In the genomic region with DNA sequence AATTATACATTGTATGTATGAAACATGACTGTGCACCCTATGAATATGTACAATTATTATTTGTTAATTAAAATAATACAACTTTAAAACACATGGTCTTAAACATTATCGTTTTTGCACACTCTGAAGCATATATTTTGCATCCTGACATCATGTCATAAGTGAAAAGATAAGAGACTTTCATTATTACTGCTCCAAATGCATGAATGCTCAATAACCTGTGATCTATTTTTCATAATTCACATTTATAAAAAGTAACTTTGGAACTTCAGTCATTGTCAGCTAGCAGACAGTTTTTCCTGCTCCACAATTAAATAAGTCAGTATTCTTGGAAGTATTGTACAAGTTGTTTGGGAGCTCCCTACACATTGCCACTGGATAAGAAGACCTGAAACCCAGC, we compare ENCODE assay signal across 21 cellular contexts. TPM values are rescaled to one million over a fixed set of nuclear protein-coding genes. Genes with fewer than 3 reads are reported as not detected.
DNase-seq lines count a peak whose midpoint lies in the region; ATAC-seq and TF ChIP-seq lines count a peak whose summit lies in the region.
"Had no signal": no experiment of that assay in that cellular context is flagged by ENCODE, and none has a peak within 500 bp of the region (broad histone marks: within the 10 kb centered on the region; RNA-seq: fewer than 3 reads in every experiment).

No MANE protein-coding gene starts in this region.

- H3K9me2 ChIP-seq in Karpas-422 (replicated peaks; ENCODE audit: insufficient read depth, low read length), result no peaks in the 10 kb centered on the region

- H3K27me3 Mint-ChIP-seq in activated T-cell treated with anti-CD3 and anti-CD28 coated beads, Interleukin-2, amount 50 U/mL, for 72 hours (ENCODE audit: low read depth), result no peaks in the 10 kb centered on the region
- no peaks in the 10 kb centered on the region for H3K27me3 Mint-ChIP-seq in activated T-cell treated with anti-CD3 and anti-CD28 coated beads, Interleukin-2, amount 50 U/mL, for 4 hours (ENCODE audit: low read depth)
- peaks cover 3% of the 10 kb centered on the region for H3K27me3 Mint-ChIP-seq in activated naive CD8-positive, alpha-beta T cell treated with anti-CD3 and anti-CD28 coated beads for 36 hours
- H3K27me3 Mint-ChIP-seq in neural crest cell (ENCODE audit: low read depth), result peaks cover 48% of the 10 kb centered on the region

- H3K36me3 ChIP-seq in Karpas-422 (ENCODE audit: insufficient read depth, low read length), result peaks cover 23% of the 10 kb centered on the region
- H3K36me3 ChIP-seq in ascending aorta, result no peaks in the 10 kb centered on the region
- H3K36me3 ChIP-seq: right atrium auricular region, thoracic aorta had no signal

- peak overlapping the region; percentile 94 to 95 for H3K4me3 Mint-ChIP-seq in activated T-cell treated with anti-CD3 and anti-CD28 coated beads, Interleukin-2, amount 50 U/mL, for 72 hours
- no peak overlapping the region for H3K4me3 Mint-ChIP-seq in activated T-cell treated with anti-CD3 and anti-CD28 coated beads, Interleukin-2, amount 50 U/mL, for 4 hours
- H3K4me3 Mint-ChIP-seq in activated naive CD8-positive, alpha-beta T cell treated with anti-CD3 and anti-CD28 coated beads for 36 hours, result peak overlapping the region; percentile 37
- H3K4me3 Mint-ChIP-seq in neural crest cell, result peak overlapping the region; percentile 86

- H3K9me3 ChIP-seq in Karpas-422 (ENCODE audit: low read length) (no peaks in the 10 kb centered on the region), ascending aorta (no peaks in the 10 kb centered on the region)
- H3K9me3 ChIP-seq: right atrium auricular region, thoracic aorta had no signal

- H3K27ac ChIP-seq in Karpas-422 (ENCODE audit: low read length), result no peak overlapping the region
- H3K27ac ChIP-seq in ascending aorta, result no peak overlapping the region
- H3K27ac ChIP-seq: right atrium auricular region, RWPE1, thoracic aorta had no signal

- no peak overlapping the region for H2AFZ ChIP-seq in Karpas-422 (ENCODE audit: low read length)

- H3K36me3 Mint-ChIP-seq in activated T-cell treated with anti-CD3 and anti-CD28 coated beads, Interleukin-2, amount 50 U/mL, for 72 hours (ENCODE audit: insufficient read depth in 2 of 2), result peaks cover 13 to 22% of the 10 kb centered on the region in 2 donors
- peaks cover 18% of the 10 kb centered on the region for H3K36me3 Mint-ChIP-seq in activated T-cell treated with anti-CD3 and anti-CD28 coated beads, Interleukin-2, amount 50 U/mL, for 4 hours (ENCODE audit: insufficient read depth)
- peaks cover 39% of the 10 kb centered on the region for H3K36me3 Mint-ChIP-seq in activated naive CD8-positive, alpha-beta T cell treated with anti-CD3 and anti-CD28 coated beads for 36 hours
- H3K36me3 Mint-ChIP-seq in neural crest cell (ENCODE audit: low read depth), result peaks cover 16% of the 10 kb centered on the region

- TF ChIP-seq CTCF in neural crest cell (conservative IDR thresholded peaks at IDR 0.05) (no peak), ascending aorta (IDR thresholded peaks at IDR 0.05) (no peak)

- no peaks in the 10 kb centered on the region for H3K9me3 Mint-ChIP-seq in activated T-cell treated with anti-CD3 and anti-CD28 coated beads, Interleukin-2, amount 50 U/mL, for 72 hours
- no peaks in the 10 kb centered on the region for H3K9me3 Mint-ChIP-seq in activated T-cell treated with anti-CD3 and anti-CD28 coated beads, Interleukin-2, amount 50 U/mL, for 4 hours
- H3K9me3 Mint-ChIP-seq in activated naive CD8-positive, alpha-beta T cell treated with anti-CD3 and anti-CD28 coated beads for 36 hours, result no peaks in the 10 kb centered on the region
- no peaks in the 10 kb centered on the region for H3K9me3 Mint-ChIP-seq in neural crest cell
- H3K9me3 Mint-ChIP-seq: endodermal cell had no signal

- peaks cover 48% of the 10 kb centered on the region for H3K79me2 ChIP-seq in Karpas-422 (ENCODE audit: low read length)

- peak overlapping the region; percentile 85 for H3K4me2 ChIP-seq in Karpas-422 (ENCODE audit: low read depth, low read length, poor library complexity, severe bottlenecking)

- no peak overlapping the region for H3K9ac ChIP-seq in Karpas-422 (ENCODE audit: low read length)

- intact Hi-C loops in ascending aorta (cut with DNase I), result loop anchor here (2.0 kb wide), 1 partner anchor 13 kb away; no protein-coding TSS in a partner anchor

- H3K27ac Mint-ChIP-seq in activated T-cell treated with anti-CD3 and anti-CD28 coated beads, Interleukin-2, amount 50 U/mL, for 72 hours, result peak overlapping the region; percentile 82
- peak overlapping the region; percentile 36 for H3K27ac Mint-ChIP-seq in activated naive CD8-positive, alpha-beta T cell treated with anti-CD3 and anti-CD28 coated beads for 36 hours
- H3K27ac Mint-ChIP-seq in neural crest cell (ENCODE audit: unreplicated experiment), result no peak overlapping the region
- H3K27ac Mint-ChIP-seq: endodermal cell had no signal

- peaks cover 54% of the 10 kb centered on the region for H3K4me1 ChIP-seq in Karpas-422 (ENCODE audit: low read length)
- H3K4me1 ChIP-seq in ascending aorta, result peaks cover 0 to 10% of the 10 kb centered on the region in 2 donors

- DNase-seq in activated T-cell treated with anti-CD3 and anti-CD28 coated beads, Interleukin-2, amount 50 U/mL, for 72 hours, result no peak
- no peak for DNase-seq in activated T-cell treated with anti-CD3 and anti-CD28 coated beads, Interleukin-2, amount 50 U/mL, for 4 hours
- no peak for DNase-seq in Karpas-422
- DNase-seq in activated naive CD8-positive, alpha-beta T cell treated with anti-CD3 and anti-CD28 coated beads for 36 hours, result no peak
- DNase-seq in neural crest cell (ENCODE audit: low read depth, low spot score), result no peak
- no peak for DNase-seq in effector CD8-positive, alpha-beta T cell (lab: John Stamatoyannopoulos, UW)
- DNase-seq in ascending aorta (ENCODE audit: low spot score in 2 of 2), result no peak
- DNase-seq: ACHN; activated CD8-positive, alpha-beta memory T cell treated with anti-CD3 and anti-CD28 coated beads for 24 hours; DMS53; endodermal cell; MV-4-11; NCI-H187 treated with DMSO at 0.1 percent for 48 hours; NCI-H446; stimulated activated CD4-positive, alpha-beta T cell treated with anti-CD3 and anti-CD28 coated beads, Interleukin-12 subunit alpha, Interleukin-12 subunit beta, amount 100 ng/mL, for 4 hours; stimulated activated CD8-positive, alpha-beta memory T cell treated with anti-CD3 and anti-CD28 coated beads, Interleukin-4, amount 100 ng/mL, for 48 hours had no signal

- no peak for ATAC-seq in activated T-cell treated with anti-CD3 and anti-CD28 coated beads, Interleukin-2, amount 50 U/mL, for 72 hours (replicated peaks in 1 of 2)
- no peak for ATAC-seq in activated T-cell treated with anti-CD3 and anti-CD28 coated beads, Interleukin-2, amount 50 U/mL, for 4 hours
- ATAC-seq in GM18519 (IDR thresholded peaks at IDR 0.05; ENCODE audit: low FRiP score, unreplicated experiment), result no peak
- ATAC-seq: left lobe of liver had no signal

- no peaks in the 10 kb centered on the region for H3K27me3 ChIP-seq in Karpas-422 (ENCODE audit: low read length)
- H3K27me3 ChIP-seq in ascending aorta, result no peaks in the 10 kb centered on the region
- H3K27me3 ChIP-seq: right atrium auricular region had no signal

- no peaks in the 10 kb centered on the region for H4K20me1 ChIP-seq in Karpas-422 (ENCODE audit: insufficient read depth, low read depth, low read length)

- H3K4me3 ChIP-seq in Karpas-422 (ENCODE audit: low read length) (no peak overlapping the region), ascending aorta (no peak overlapping the region)
- H3K4me3 ChIP-seq: right atrium auricular region, thoracic aorta had no signal

- H3K4me1 Mint-ChIP-seq in activated T-cell treated with anti-CD3 and anti-CD28 coated beads, Interleukin-2, amount 50 U/mL, for 72 hours (ENCODE audit: low read depth), result peaks cover 83% of the 10 kb centered on the region
- H3K4me1 Mint-ChIP-seq in activated T-cell treated with anti-CD3 and anti-CD28 coated beads, Interleukin-2, amount 50 U/mL, for 4 hours (ENCODE audit: low read depth), result peaks cover 53% of the 10 kb centered on the region
- peaks cover 50% of the 10 kb centered on the region for H3K4me1 Mint-ChIP-seq in activated naive CD8-positive, alpha-beta T cell treated with anti-CD3 and anti-CD28 coated beads for 36 hours
- peaks cover 40% of the 10 kb centered on the region for H3K4me1 Mint-ChIP-seq in neural crest cell

RNA-seq across cellular contexts. Expression of gene ITPRIPL1, which starts 1.3 kb away (rescaled TPM):
- 10 to 100 TPM; 28.0 to 31.4 TPM for total RNA-seq in activated T-cell treated with anti-CD3 and anti-CD28 coated beads, Interleukin-2, amount 50 U/mL, for 72 hours
- 10 to 100 TPM; 30.2 to 39.5 (median 31.6) TPM for total RNA-seq in activated T-cell treated with anti-CD3 and anti-CD28 coated beads, Interleukin-2, amount 50 U/mL, for 4 hours
- total RNA-seq in Karpas-422 (2014; rRNA removed; shearing (Covaris generic); ENCODE audit: low replicate concordance), result 12.4 and 21.2 TPM in 2 replicates
- total RNA-seq in activated naive CD8-positive, alpha-beta T cell treated with anti-CD3 and anti-CD28 coated beads for 36 hours, result 10 to 100 TPM; 44.8 to 46.0 TPM
- 24.2 and 25.6 TPM in 2 replicates for total RNA-seq in neural crest cell
- 14.5 TPM for total RNA-seq in ascending aorta

RNA-seq across cellular contexts. Expression of gene NCAPH, which starts 11.7 kb away (rescaled TPM):
- total RNA-seq in activated T-cell treated with anti-CD3 and anti-CD28 coated beads, Interleukin-2, amount 50 U/mL, for 72 hours, result 10 to 100 TPM; 82.2 to 86.2 TPM
- total RNA-seq in activated T-cell treated with anti-CD3 and anti-CD28 coated beads, Interleukin-2, amount 50 U/mL, for 4 hours, result 10 to 100 TPM; 15.5 to 22.9 (median 16.4) TPM
- 23.1 and 24.2 TPM in 2 replicates for total RNA-seq in Karpas-422 (2014; rRNA removed; shearing (Covaris generic); ENCODE audit: low replicate concordance)
- 10 to 100 TPM; 82.3 to 85.0 TPM for total RNA-seq in activated naive CD8-positive, alpha-beta T cell treated with anti-CD3 and anti-CD28 coated beads for 36 hours
- total RNA-seq in neural crest cell (78.8 and 80.9 TPM in 2 replicates), ascending aorta (not detected)

RNA-seq across cellular contexts. Expression of gene SNRNP200, which starts 18.5 kb away (rescaled TPM):
- total RNA-seq in activated T-cell treated with anti-CD3 and anti-CD28 coated beads, Interleukin-2, amount 50 U/mL, for 72 hours, result 100 to 1,000 TPM; 188 to 228 TPM
- total RNA-seq in activated T-cell treated with anti-CD3 and anti-CD28 coated beads, Interleukin-2, amount 50 U/mL, for 4 hours, result 100 to 1,000 TPM; 219 to 232 (median 223) TPM
- 68.1 and 83.8 TPM in 2 replicates for total RNA-seq in Karpas-422 (2014; rRNA removed; shearing (Covaris generic); ENCODE audit: low replicate concordance)
- total RNA-seq in activated naive CD8-positive, alpha-beta T cell treated with anti-CD3 and anti-CD28 coated beads for 36 hours, result 100 to 1,000 TPM; 196 to 202 TPM
- 248 and 250 TPM in 2 replicates for total RNA-seq in neural crest cell
- 57.4 TPM for total RNA-seq in ascending aorta

RNA-seq across cellular contexts. Expression of gene CIAO1, which starts 57.8 kb away (rescaled TPM):
- 10 to 100 TPM; 70.8 to 72.6 TPM for total RNA-seq in activated T-cell treated with anti-CD3 and anti-CD28 coated beads, Interleukin-2, amount 50 U/mL, for 72 hours
- total RNA-seq in activated T-cell treated with anti-CD3 and anti-CD28 coated beads, Interleukin-2, amount 50 U/mL, for 4 hours, result 100 to 1,000 TPM; 106 to 114 (median 109) TPM
- total RNA-seq in Karpas-422 (2014; rRNA removed; shearing (Covaris generic); ENCODE audit: low replicate concordance), result 71.2 and 101 TPM in 2 replicates
- 10 to 100 TPM; 69.7 to 73.9 TPM for total RNA-seq in activated naive CD8-positive, alpha-beta T cell treated with anti-CD3 and anti-CD28 coated beads for 36 hours
- total RNA-seq in neural crest cell (89.8 and 91.1 TPM in 2 replicates), ascending aorta (127 TPM)

RNA-seq across cellular contexts. Expression of gene TMEM127, which starts 58.1 kb away (rescaled TPM):
- 10 to 100 TPM; 23.2 to 29.3 TPM for total RNA-seq in activated T-cell treated with anti-CD3 and anti-CD28 coated beads, Interleukin-2, amount 50 U/mL, for 72 hours
- total RNA-seq in activated T-cell treated with anti-CD3 and anti-CD28 coated beads, Interleukin-2, amount 50 U/mL, for 4 hours, result 10 to 100 TPM; 31.9 to 37.5 (median 36.9) TPM
- total RNA-seq in Karpas-422 (2014; rRNA removed; shearing (Covaris generic); ENCODE audit: low replicate concordance), result 17.7 and 21.9 TPM in 2 replicates
- 10 to 100 TPM; 17.4 to 21.2 TPM for total RNA-seq in activated naive CD8-positive, alpha-beta T cell treated with anti-CD3 and anti-CD28 coated beads for 36 hours
- 28.8 and 30.6 TPM in 2 replicates for total RNA-seq in neural crest cell
- 61.9 TPM for total RNA-seq in ascending aorta

Comparison
In these comparisons a context has a peak if more than half of its experiments do, and no peak if none do; other contexts are left out.
1. RNA of gene NCAPH, which starts 11.7 kb away (total RNA-seq): 82.2 to 86.2 TPM in activated T-cell treated with anti-CD3 and anti-CD28 coated beads, Interleukin-2, amount 50 U/mL, for 72 hours, 82.3 to 85.0 TPM in activated naive CD8-positive, alpha-beta T cell treated with anti-CD3 and anti-CD28 coated beads for 36 hours, 78.8 to 80.9 TPM in neural crest cell, 23.1 to 24.2 TPM in Karpas-422 and 15.5 to 22.9 TPM in activated T-cell treated with anti-CD3 and anti-CD28 coated beads, Interleukin-2, amount 50 U/mL, for 4 hours; not detected in ascending aorta (single experiment); every median in the first group is over 10 times any median in the second.